ENCODE assay signal across 5 cellular contexts in genomic region chr2:233636306-233636705, GRCh38. TPM values are rescaled to one million over a fixed set of nuclear protein-coding genes. Genes with fewer than 3 reads are reported as not detected.
"Had no signal": no experiment of that assay in that cellular context is flagged by ENCODE, and none has a peak within 500 bp of the region (broad histone marks: within the 10 kb centered on the region; RNA-seq: fewer than 3 reads in every experiment).

Gene UGT1A10 (plus strand): TSS chr2:233636448. CDS start chr2:233636523, 75 bp downstream.

RNA-seq across cellular contexts. Expression of gene UGT1A10, which starts in this region (rescaled TPM):
- total RNA-seq: HepG2, IMR-90, PC-9, SK-MEL-5 had no signal
- polyA plus RNA-seq: HepG2, IMR-90, SK-N-SH had no signal
